In the genomic region with DNA sequence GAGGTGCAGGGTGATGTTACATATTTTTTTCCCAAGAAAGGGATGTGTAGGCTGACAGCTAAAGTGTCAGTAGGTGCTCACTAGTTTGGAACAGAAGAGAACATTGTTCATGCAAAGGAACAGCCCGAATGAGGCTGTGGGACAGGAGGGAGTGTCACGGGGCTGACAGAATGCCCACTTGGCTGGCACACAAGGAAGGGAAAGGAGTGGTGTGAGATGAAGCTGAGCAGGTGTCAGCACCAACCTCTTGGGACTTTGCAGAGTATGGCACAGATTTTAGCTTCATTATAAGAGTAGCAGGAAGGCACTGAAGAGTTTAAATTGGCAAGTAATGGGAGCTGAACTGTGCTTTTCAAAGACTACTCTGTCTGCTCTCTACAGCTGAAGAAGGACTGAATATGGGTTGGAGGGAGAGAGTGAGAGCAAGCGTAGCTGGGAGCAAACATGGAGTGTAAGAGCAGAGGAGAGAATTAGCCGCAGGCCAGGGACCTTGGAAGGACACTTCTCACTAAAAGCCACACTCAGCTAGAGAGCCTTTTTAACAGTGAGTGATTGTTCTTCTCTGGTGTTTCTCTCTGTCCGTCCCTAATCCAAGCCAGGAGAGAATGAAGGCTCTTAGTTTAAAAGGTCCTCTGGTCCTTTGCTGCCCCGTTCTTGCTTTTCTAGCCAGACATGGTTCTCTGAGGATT, we compare ENCODE assay signal across 11 cellular contexts. TPM values are rescaled to one million over a fixed set of nuclear protein-coding genes. Genes with fewer than 3 reads are reported as not detected.
"Had no signal": no experiment of that assay in that cellular context is flagged by ENCODE, and none has a peak within 500 bp of the region (broad histone marks: within the 10 kb centered on the region; RNA-seq: fewer than 3 reads in every experiment).

No MANE protein-coding gene starts in this region.

RNA-seq across cellular contexts. Expression of gene DPP6, which starts 35.0 kb away (rescaled TPM):
- total RNA-seq: dermis blood vessel endothelial cell, endothelial cell of umbilical vein, fibroblast of lung, foreskin keratinocyte, mammary epithelial cell, mononuclear cell, natural killer cell, pulmonary artery endothelial cell, right lobe of liver, ureter had no signal
- polyA plus RNA-seq: endothelial cell of umbilical vein, fibroblast of lung, foreskin keratinocyte, mammary epithelial cell, smooth muscle cell had no signal
